26 cellular contexts compared by ENCODE assay signal in the genomic region with DNA sequence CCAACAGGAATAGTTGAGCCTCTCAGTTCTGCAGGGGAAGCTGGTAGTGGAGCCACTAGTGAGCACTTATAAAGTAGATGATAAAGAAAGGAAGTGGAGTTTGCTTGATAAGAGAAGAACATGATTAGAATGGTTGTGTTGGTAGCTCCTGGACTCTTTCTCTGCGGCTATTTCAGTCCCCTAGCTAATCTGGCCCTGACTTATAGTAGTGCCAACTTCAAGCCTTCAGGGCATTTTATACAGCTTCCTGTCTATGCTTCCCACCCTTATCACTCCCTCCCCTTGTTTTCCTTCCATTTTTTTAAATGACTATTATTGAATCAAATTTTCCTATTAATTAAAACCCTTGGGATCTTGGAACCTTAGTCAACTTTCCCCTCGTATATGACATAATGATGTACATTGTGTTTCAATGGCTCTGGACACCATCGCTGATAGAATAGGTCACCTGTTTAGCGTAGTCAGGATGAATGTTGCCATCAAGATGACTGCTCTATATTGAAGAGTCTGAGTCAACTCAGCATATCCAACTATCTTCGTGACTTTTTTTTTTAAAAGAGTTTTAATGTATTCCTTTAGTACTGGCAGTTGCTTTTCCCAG.
"Had no signal": no experiment of that assay in that cellular context is flagged by ENCODE, and none has a peak within 500 bp of the region (broad histone marks: within the 10 kb centered on the region; RNA-seq: fewer than 3 reads in every experiment).

No MANE protein-coding gene starts in this region.

- H3K27ac Mint-ChIP-seq: activated B cell treated with CpG ODN at 0.5 μM for 24 hours; activated CD4-positive, alpha-beta T cell treated with anti-CD3 and anti-CD28 coated beads for 36 hours; activated naive CD4-positive, alpha-beta T cell treated with anti-CD3 and anti-CD28 coated beads, Interleukin-2, amount 50 U/mL, for 72 hours; activated T-cell treated with anti-CD3 and anti-CD28 coated beads, Interleukin-2, amount 50 U/mL, for 24 hours; activated T-helper 17 cell treated with anti-CD3 and anti-CD28 coated beads, Interleukin-2, amount 50 U/mL, for 72 hours; effector memory CD8-positive, alpha-beta T cell; memory B cell; stimulated activated naive B cell treated with anti-CD40 and anti-IgM and Interleukin-4, amounts not matched to agents 10 μg/mL and 1 μg/mL and 100 μg/mL, for 72 hours; T-helper 1 cell treated with Interleukin-12 subunit alpha and Interleukin-12 subunit beta and Interleukin-4 antibody, amounts not matched to agents 30 μg/mL and 1 μg/mL, for 36 hours had no signal

- H3K36me3 Mint-ChIP-seq: activated naive CD4-positive, alpha-beta T cell treated with anti-CD3 and anti-CD28 coated beads, Interleukin-2, amount 50 U/mL, for 72 hours; memory B cell; stimulated activated naive B cell treated with anti-CD40 and anti-IgM and Interleukin-4, amounts not matched to agents 10 μg/mL and 1 μg/mL and 100 μg/mL, for 72 hours had no signal

- DNase-seq: activated B cell treated with CpG ODN at 0.5 μM for 24 hours; activated CD4-positive, alpha-beta T cell treated with anti-CD3 and anti-CD28 coated beads for 36 hours; activated CD4-positive, alpha-beta T cell treated with anti-CD3 and anti-CD28 coated beads, Interleukin-2, amount 50 U/mL, for 4 hours; activated CD8-positive, alpha-beta memory T cell treated with anti-CD3 and anti-CD28 coated beads for 24 hours; activated CD8-positive, alpha-beta memory T cell treated with anti-CD3 and anti-CD28 coated beads, Interleukin-2, amount 50 U/mL, for 4 hours; activated T-cell treated with anti-CD3 and anti-CD28 coated beads, Interleukin-2, amount 50 U/mL, for 24 hours; aorta; brain microvascular endothelial cell; colonic mucosa; dorsolateral prefrontal cortex; effector memory CD8-positive, alpha-beta T cell; glutamatergic neuron; hippocampal formation; nucleus accumbens; small intestine; stimulated activated CD4-positive, alpha-beta T cell treated with anti-CD3 and anti-CD28 coated beads, Interleukin-2, amount 100 ng/mL, for 24 hours; stimulated activated CD8-positive, alpha-beta memory T cell treated with anti-CD3 and anti-CD28 coated beads, Interleukin-4, amount 100 ng/mL, for 48 hours; stimulated activated naive B cell treated with anti-CD40 and anti-IgM and Interleukin-4, amounts not matched to agents 10 μg/mL and 1 μg/mL and 100 μg/mL, for 72 hours; uterus had no signal

- H3K4me1 ChIP-seq: colonic mucosa, uterus had no signal

- H3K36me3 ChIP-seq: brain microvascular endothelial cell, colonic mucosa, esophagus muscularis mucosa, uterus had no signal

- ATAC-seq: activated CD4-positive, alpha-beta T cell treated with anti-CD3 and anti-CD28 coated beads for 36 hours; activated naive CD4-positive, alpha-beta T cell treated with anti-CD3 and anti-CD28 coated beads, Interleukin-2, amount 50 U/mL, for 72 hours; activated T-helper 17 cell treated with anti-CD3 and anti-CD28 coated beads, Interleukin-2, amount 50 U/mL, for 72 hours; effector memory CD8-positive, alpha-beta T cell; sciatic nerve; stimulated activated naive B cell treated with anti-CD40 and anti-IgM and Interleukin-4, amounts not matched to agents 10 μg/mL and 1 μg/mL and 100 μg/mL, for 72 hours had no signal

- H3K27me3 Mint-ChIP-seq: activated T-cell treated with anti-CD3 and anti-CD28 coated beads, Interleukin-2, amount 50 U/mL, for 24 hours; activated T-helper 17 cell treated with anti-CD3 and anti-CD28 coated beads, Interleukin-2, amount 50 U/mL, for 72 hours had no signal

- H3K9me3 ChIP-seq: colonic mucosa, esophagus muscularis mucosa, uterus had no signal

- H3K27ac ChIP-seq: brain microvascular endothelial cell, colonic mucosa, dorsolateral prefrontal cortex, esophagus muscularis mucosa, uterus had no signal

- H3K27me3 ChIP-seq: brain microvascular endothelial cell, colonic mucosa, esophagus muscularis mucosa, uterus had no signal

- H3K9me3 Mint-ChIP-seq: activated B cell treated with CpG ODN at 0.5 μM for 24 hours; activated naive CD4-positive, alpha-beta T cell treated with anti-CD3 and anti-CD28 coated beads, Interleukin-2, amount 50 U/mL, for 72 hours; activated T-cell treated with anti-CD3 and anti-CD28 coated beads, Interleukin-2, amount 50 U/mL, for 24 hours; activated T-helper 17 cell treated with anti-CD3 and anti-CD28 coated beads, Interleukin-2, amount 50 U/mL, for 72 hours; central memory CD8-positive, alpha-beta T cell; effector memory CD8-positive, alpha-beta T cell; memory B cell; stimulated activated naive B cell treated with anti-CD40 and anti-IgM and Interleukin-4, amounts not matched to agents 10 μg/mL and 1 μg/mL and 100 μg/mL, for 72 hours; T-helper 1 cell treated with Interleukin-12 subunit alpha and Interleukin-12 subunit beta and Interleukin-4 antibody, amounts not matched to agents 30 μg/mL and 1 μg/mL, for 36 hours had no signal

- H3K4me3 Mint-ChIP-seq: activated B cell treated with CpG ODN at 0.5 μM for 24 hours; activated CD4-positive, alpha-beta T cell treated with anti-CD3 and anti-CD28 coated beads for 36 hours; activated T-cell treated with anti-CD3 and anti-CD28 coated beads, Interleukin-2, amount 50 U/mL, for 24 hours; activated T-helper 17 cell treated with anti-CD3 and anti-CD28 coated beads, Interleukin-2, amount 50 U/mL, for 72 hours; central memory CD8-positive, alpha-beta T cell; memory B cell; stimulated activated naive B cell treated with anti-CD40 and anti-IgM and Interleukin-4, amounts not matched to agents 10 μg/mL and 1 μg/mL and 100 μg/mL, for 72 hours; T-helper 1 cell treated with Interleukin-12 subunit alpha and Interleukin-12 subunit beta and Interleukin-4 antibody, amounts not matched to agents 30 μg/mL and 1 μg/mL, for 36 hours had no signal

- H3K4me3 ChIP-seq: colonic mucosa, dorsolateral prefrontal cortex, esophagus muscularis mucosa, uterus had no signal
